In the genomic region with DNA sequence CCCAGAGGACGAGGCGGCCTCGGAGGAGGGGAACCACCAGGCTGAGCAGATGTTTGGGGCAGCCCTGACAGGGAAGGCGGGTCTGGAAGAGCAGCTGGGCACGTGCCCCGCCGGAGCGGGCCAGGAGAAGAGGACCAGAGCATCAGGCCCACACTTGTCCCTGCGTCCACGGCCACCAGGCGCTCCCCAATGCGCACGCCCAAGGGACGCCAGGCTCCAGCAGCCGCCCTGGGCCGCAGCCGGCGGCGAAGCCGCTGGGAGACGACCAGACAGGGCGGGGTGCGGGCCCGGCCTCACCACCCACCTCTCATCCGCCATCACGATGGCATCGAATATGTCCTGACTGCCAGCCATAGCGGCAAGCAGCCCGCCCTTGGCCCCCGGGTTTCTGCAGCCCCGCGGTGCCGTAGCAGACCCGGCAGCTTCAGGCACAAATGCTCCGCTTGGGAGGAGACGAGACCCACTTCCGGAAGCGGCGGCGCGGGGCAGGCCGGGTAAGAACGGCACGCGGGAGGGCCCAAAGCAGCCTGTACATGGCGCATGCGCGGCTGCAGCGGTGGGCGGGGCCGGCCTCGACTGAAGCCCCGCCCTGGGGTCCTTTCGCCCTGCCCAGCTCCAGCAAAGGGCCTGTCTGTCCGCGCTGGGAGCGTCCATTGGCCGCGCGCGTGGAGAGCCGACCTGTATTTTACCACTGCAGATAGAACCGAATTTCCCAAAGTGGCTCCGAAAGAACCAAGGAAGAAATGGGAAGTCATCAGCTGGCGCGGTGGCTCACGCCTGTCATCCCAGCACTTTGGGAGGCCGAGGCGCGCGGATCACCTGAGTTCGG, we compare ENCODE assay signal across 1 cellular context.
TF ChIP-seq lines count a peak whose summit lies in the region.

A gene with protein sequence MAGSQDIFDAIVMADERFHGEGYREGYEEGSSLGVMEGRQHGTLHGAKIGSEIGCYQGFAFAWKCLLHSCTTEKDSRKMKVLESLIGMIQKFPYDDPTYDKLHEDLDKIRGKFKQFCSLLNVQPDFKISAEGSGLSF (minus strand): TSS at position 468 of the 829 bp plus-strand sequence. CDS start 114 bp downstream, at position 354.

TF ChIP-seq in K562, 482 proteins besides CTCF, POLR2A, EP300 and RAD21 (continued from another document and continues in another):
- TF ChIP-seq, protein P1, sequence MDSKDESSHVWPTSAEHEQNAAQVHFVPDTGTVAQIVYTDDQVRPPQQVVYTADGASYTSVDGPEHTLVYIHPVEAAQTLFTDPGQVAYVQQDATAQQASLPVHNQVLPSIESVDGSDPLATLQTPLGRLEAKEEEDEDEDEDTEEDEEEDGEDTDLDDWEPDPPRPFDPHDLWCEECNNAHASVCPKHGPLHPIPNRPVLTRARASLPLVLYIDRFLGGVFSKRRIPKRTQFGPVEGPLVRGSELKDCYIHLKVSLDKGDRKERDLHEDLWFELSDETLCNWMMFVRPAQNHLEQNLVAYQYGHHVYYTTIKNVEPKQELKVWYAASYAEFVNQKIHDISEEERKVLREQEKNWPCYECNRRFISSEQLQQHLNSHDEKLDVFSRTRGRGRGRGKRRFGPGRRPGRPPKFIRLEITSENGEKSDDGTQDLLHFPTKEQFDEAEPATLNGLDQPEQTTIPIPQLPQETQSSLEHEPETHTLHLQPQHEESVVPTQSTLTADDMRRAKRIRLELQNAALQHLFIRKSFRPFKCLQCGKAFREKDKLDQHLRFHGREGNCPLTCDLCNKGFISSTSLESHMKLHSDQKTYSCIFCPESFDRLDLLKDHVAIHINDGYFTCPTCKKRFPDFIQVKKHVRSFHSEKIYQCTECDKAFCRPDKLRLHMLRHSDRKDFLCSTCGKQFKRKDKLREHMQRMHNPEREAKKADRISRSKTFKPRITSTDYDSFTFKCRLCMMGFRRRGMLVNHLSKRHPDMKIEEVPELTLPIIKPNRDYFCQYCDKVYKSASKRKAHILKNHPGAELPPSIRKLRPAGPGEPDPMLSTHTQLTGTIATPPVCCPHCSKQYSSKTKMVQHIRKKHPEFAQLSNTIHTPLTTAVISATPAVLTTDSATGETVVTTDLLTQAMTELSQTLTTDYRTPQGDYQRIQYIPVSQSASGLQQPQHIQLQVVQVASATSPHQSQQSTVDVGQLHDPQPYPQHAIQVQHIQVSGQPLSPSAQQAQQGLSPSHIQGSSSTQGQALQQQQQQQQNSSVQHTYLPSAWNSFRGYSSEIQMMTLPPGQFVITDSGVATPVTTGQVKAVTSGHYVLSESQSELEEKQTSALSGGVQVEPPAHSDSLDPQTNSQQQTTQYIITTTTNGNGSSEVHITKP (IDR thresholded peaks at IDR 0.05; ENCODE audit: partially characterized antibody), result peak; percentile 78
- 0 out of 2 replicates have a peak, but pooled peaks have one; percentile 22 for TF ChIP-seq MTA1 (IDR thresholded peaks at IDR 0.05; ENCODE audit: borderline replicate concordance)
- TF ChIP-seq ZNF668 (CRISPR knock-in tag; IDR thresholded peaks at IDR 0.05), result no peak
- TF ChIP-seq, protein P2, sequence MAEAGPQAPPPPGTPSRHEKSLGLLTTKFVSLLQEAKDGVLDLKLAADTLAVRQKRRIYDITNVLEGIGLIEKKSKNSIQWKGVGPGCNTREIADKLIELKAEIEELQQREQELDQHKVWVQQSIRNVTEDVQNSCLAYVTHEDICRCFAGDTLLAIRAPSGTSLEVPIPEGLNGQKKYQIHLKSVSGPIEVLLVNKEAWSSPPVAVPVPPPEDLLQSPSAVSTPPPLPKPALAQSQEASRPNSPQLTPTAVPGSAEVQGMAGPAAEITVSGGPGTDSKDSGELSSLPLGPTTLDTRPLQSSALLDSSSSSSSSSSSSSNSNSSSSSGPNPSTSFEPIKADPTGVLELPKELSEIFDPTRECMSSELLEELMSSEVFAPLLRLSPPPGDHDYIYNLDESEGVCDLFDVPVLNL (CRISPR knock-in tag; IDR thresholded peaks at IDR 0.05; ENCODE audit: low read depth), result no peak
- TF ChIP-seq, protein P3, sequence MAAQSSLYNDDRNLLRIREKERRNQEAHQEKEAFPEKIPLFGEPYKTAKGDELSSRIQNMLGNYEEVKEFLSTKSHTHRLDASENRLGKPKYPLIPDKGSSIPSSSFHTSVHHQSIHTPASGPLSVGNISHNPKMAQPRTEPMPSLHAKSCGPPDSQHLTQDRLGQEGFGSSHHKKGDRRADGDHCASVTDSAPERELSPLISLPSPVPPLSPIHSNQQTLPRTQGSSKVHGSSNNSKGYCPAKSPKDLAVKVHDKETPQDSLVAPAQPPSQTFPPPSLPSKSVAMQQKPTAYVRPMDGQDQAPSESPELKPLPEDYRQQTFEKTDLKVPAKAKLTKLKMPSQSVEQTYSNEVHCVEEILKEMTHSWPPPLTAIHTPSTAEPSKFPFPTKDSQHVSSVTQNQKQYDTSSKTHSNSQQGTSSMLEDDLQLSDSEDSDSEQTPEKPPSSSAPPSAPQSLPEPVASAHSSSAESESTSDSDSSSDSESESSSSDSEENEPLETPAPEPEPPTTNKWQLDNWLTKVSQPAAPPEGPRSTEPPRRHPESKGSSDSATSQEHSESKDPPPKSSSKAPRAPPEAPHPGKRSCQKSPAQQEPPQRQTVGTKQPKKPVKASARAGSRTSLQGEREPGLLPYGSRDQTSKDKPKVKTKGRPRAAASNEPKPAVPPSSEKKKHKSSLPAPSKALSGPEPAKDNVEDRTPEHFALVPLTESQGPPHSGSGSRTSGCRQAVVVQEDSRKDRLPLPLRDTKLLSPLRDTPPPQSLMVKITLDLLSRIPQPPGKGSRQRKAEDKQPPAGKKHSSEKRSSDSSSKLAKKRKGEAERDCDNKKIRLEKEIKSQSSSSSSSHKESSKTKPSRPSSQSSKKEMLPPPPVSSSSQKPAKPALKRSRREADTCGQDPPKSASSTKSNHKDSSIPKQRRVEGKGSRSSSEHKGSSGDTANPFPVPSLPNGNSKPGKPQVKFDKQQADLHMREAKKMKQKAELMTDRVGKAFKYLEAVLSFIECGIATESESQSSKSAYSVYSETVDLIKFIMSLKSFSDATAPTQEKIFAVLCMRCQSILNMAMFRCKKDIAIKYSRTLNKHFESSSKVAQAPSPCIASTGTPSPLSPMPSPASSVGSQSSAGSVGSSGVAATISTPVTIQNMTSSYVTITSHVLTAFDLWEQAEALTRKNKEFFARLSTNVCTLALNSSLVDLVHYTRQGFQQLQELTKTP (IDR thresholded peaks at IDR 0.05; ENCODE audit: low read depth in 1 of 2, partially characterized antibody in 2 of 2), result peak in 1 of 2 experiments; percentile 77
- TF ChIP-seq NFE2L1 (tag; IDR thresholded peaks at IDR 0.05; ENCODE audit: borderline replicate concordance, low read depth), result no peak
- TF ChIP-seq HNRNPLL (IDR thresholded peaks at IDR 0.05; ENCODE audit: low read depth, low read length, poor library complexity, severe bottlenecking), result peak; percentile 16
- TF ChIP-seq ZNF124 (CRISPR knock-in tag; IDR thresholded peaks at IDR 0.05), result no peak
- peak; percentile 58 for TF ChIP-seq BRD9 (IDR thresholded peaks at IDR 0.05; ENCODE audit: low read depth, partially characterized antibody)
- TF ChIP-seq, protein P4, sequence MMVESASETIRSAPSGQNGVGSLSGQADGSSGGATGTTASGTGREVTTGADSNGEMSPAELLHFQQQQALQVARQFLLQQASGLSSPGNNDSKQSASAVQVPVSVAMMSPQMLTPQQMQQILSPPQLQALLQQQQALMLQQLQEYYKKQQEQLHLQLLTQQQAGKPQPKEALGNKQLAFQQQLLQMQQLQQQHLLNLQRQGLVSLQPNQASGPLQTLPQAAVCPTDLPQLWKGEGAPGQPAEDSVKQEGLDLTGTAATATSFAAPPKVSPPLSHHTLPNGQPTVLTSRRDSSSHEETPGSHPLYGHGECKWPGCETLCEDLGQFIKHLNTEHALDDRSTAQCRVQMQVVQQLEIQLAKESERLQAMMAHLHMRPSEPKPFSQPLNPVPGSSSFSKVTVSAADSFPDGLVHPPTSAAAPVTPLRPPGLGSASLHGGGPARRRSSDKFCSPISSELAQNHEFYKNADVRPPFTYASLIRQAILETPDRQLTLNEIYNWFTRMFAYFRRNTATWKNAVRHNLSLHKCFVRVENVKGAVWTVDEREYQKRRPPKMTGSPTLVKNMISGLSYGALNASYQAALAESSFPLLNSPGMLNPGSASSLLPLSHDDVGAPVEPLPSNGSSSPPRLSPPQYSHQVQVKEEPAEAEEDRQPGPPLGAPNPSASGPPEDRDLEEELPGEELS (CRISPR knock-in tag; IDR thresholded peaks at IDR 0.05; ENCODE audit: borderline replicate concordance), result peak; percentile 33; the same call in 1 of the 2 replicates
- peak; percentile 26; the same call in 1 of the 2 replicates for TF ChIP-seq NR3C1 (CRISPR knock-in tag; IDR thresholded peaks at IDR 0.05)
- 0 out of 2 replicates have a peak, but pooled peaks have one; percentile 61 for TF ChIP-seq ZZZ3 (IDR thresholded peaks at IDR 0.05)
- no peak for TF ChIP-seq SETDB1 (IDR thresholded peaks at IDR 0.05; ENCODE audit: low read length)
- TF ChIP-seq ZKSCAN1 (IDR thresholded peaks at IDR 0.05; ENCODE audit: low read depth, low read length), result no peak
- TF ChIP-seq ZBTB1 (CRISPR knock-in tag; IDR thresholded peaks at IDR 0.05; ENCODE audit: borderline replicate concordance, low read depth), result no peak; the same call in 1 of the 2 replicates
- no peak for TF ChIP-seq HDAC6 (IDR thresholded peaks at IDR 0.05; ENCODE audit: low read depth, low read length)
- TF ChIP-seq FOXK1 (CRISPR knock-in tag; IDR thresholded peaks at IDR 0.05; ENCODE audit: borderline replicate concordance), result no peak
- TF ChIP-seq, protein P5, sequence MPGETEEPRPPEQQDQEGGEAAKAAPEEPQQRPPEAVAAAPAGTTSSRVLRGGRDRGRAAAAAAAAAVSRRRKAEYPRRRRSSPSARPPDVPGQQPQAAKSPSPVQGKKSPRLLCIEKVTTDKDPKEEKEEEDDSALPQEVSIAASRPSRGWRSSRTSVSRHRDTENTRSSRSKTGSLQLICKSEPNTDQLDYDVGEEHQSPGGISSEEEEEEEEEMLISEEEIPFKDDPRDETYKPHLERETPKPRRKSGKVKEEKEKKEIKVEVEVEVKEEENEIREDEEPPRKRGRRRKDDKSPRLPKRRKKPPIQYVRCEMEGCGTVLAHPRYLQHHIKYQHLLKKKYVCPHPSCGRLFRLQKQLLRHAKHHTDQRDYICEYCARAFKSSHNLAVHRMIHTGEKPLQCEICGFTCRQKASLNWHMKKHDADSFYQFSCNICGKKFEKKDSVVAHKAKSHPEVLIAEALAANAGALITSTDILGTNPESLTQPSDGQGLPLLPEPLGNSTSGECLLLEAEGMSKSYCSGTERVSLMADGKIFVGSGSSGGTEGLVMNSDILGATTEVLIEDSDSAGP (CRISPR knock-in tag; IDR thresholded peaks at IDR 0.05), result no peak
- TF ChIP-seq BCL6 (CRISPR knock-in tag; IDR thresholded peaks at IDR 0.05), result no peak
- TF ChIP-seq, protein P6, sequence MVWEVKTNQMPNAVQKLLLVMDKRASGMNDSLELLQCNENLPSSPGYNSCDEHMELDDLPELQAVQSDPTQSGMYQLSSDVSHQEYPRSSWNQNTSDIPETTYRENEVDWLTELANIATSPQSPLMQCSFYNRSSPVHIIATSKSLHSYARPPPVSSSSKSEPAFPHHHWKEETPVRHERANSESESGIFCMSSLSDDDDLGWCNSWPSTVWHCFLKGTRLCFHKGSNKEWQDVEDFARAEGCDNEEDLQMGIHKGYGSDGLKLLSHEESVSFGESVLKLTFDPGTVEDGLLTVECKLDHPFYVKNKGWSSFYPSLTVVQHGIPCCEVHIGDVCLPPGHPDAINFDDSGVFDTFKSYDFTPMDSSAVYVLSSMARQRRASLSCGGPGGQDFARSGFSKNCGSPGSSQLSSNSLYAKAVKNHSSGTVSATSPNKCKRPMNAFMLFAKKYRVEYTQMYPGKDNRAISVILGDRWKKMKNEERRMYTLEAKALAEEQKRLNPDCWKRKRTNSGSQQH (CRISPR knock-in tag; IDR thresholded peaks at IDR 0.05), result no peak
- no peak for TF ChIP-seq SREBF2 (CRISPR knock-in tag; IDR thresholded peaks at IDR 0.05)
- peak in 1 of 2 experiments; percentile 90; a peak in 2 of 4 replicates for TF ChIP-seq HDAC1 (IDR thresholded peaks at IDR 0.05)
- TF ChIP-seq ZNF253 (CRISPR knock-in tag; conservative IDR thresholded peaks at IDR 0.05), result no peak
- peak; percentile 87 for TF ChIP-seq MEIS2 (IDR thresholded peaks at IDR 0.05; ENCODE audit: partially characterized antibody)
- TF ChIP-seq, protein P7, sequence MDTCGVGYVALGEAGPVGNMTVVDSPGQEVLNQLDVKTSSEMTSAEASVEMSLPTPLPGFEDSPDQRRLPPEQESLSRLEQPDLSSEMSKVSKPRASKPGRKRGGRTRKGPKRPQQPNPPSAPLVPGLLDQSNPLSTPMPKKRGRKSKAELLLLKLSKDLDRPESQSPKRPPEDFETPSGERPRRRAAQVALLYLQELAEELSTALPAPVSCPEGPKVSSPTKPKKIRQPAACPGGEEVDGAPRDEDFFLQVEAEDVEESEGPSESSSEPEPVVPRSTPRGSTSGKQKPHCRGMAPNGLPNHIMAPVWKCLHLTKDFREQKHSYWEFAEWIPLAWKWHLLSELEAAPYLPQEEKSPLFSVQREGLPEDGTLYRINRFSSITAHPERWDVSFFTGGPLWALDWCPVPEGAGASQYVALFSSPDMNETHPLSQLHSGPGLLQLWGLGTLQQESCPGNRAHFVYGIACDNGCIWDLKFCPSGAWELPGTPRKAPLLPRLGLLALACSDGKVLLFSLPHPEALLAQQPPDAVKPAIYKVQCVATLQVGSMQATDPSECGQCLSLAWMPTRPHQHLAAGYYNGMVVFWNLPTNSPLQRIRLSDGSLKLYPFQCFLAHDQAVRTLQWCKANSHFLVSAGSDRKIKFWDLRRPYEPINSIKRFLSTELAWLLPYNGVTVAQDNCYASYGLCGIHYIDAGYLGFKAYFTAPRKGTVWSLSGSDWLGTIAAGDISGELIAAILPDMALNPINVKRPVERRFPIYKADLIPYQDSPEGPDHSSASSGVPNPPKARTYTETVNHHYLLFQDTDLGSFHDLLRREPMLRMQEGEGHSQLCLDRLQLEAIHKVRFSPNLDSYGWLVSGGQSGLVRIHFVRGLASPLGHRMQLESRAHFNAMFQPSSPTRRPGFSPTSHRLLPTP (IDR thresholded peaks at IDR 0.05; ENCODE audit: borderline replicate concordance, extremely low read depth, insufficient read length), result no peak
- peak; percentile 95 for TF ChIP-seq SP1 (CRISPR knock-in tag; IDR thresholded peaks at IDR 0.05)
- TF ChIP-seq, protein P8, sequence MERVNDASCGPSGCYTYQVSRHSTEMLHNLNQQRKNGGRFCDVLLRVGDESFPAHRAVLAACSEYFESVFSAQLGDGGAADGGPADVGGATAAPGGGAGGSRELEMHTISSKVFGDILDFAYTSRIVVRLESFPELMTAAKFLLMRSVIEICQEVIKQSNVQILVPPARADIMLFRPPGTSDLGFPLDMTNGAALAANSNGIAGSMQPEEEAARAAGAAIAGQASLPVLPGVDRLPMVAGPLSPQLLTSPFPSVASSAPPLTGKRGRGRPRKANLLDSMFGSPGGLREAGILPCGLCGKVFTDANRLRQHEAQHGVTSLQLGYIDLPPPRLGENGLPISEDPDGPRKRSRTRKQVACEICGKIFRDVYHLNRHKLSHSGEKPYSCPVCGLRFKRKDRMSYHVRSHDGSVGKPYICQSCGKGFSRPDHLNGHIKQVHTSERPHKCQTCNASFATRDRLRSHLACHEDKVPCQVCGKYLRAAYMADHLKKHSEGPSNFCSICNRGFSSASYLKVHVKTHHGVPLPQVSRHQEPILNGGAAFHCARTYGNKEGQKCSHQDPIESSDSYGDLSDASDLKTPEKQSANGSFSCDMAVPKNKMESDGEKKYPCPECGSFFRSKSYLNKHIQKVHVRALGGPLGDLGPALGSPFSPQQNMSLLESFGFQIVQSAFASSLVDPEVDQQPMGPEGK (CRISPR knock-in tag; IDR thresholded peaks at IDR 0.05; ENCODE audit: borderline replicate concordance), result no peak
- no peak for TF ChIP-seq GATA2 (CRISPR knock-in tag; IDR thresholded peaks at IDR 0.05)
- peak; percentile 67 for TF ChIP-seq KLF16 (IDR thresholded peaks at IDR 0.05)
